1 cellular context compared by ENCODE assay signal in the genomic region with DNA sequence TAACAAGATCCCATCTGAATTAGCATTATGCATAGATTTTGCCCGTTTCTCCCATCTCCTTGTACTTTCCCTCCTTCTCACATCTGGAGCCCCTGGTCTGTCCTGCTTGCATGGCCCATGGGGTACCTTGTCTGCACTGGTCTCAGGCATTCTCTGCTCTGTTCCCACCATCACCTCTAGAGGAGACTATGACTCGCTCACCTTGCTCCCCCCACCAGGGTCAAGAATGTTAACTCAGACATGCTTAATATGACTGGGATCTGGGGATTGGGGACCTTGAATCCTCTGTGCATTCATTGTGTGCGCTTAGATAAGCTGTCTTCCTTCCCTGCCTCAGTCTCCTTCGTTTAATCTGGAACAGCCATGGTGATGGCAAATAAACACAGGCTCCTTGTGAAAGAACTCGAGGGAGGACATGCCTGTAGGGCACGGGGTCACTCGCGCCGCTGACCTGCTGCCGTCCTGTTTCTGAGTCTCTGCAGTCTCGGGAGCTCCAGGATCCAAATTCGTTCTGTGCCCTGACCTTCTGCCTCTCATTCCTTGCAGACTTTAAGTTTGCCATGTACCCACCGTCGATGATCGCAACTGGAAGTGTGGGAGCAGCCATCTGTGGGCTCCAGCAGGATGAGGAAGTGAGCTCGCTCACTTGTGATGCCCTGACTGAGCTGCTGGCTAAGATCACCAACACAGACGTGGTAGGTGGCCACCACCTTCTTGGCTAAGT.
TF ChIP-seq lines count a peak whose summit lies in the region.

No MANE protein-coding gene starts in this region.

TF ChIP-seq in HepG2, 621 proteins besides CTCF, POLR2A, EP300 and RAD21:
- TF ChIP-seq NR2F2 (IDR thresholded peaks at IDR 0.05; ENCODE audit: borderline replicate concordance, low read depth), result no peak
- TF ChIP-seq NFKB2 (CRISPR knock-in tag; IDR thresholded peaks at IDR 0.05; ENCODE audit: borderline replicate concordance), result no peak
- no peak for TF ChIP-seq SNAI1 (CRISPR knock-in tag; IDR thresholded peaks at IDR 0.05; ENCODE audit: borderline replicate concordance)
- TF ChIP-seq SKI (IDR thresholded peaks at IDR 0.05; ENCODE audit: partially characterized antibody), result no peak
- no peak for TF ChIP-seq SRSF1 (optimal IDR thresholded peaks at IDR 0.05; ENCODE audit: low read depth, low read length)
- no peak for TF ChIP-seq AHR (CRISPR knock-in tag; IDR thresholded peaks at IDR 0.05)
- TF ChIP-seq, protein P1, sequence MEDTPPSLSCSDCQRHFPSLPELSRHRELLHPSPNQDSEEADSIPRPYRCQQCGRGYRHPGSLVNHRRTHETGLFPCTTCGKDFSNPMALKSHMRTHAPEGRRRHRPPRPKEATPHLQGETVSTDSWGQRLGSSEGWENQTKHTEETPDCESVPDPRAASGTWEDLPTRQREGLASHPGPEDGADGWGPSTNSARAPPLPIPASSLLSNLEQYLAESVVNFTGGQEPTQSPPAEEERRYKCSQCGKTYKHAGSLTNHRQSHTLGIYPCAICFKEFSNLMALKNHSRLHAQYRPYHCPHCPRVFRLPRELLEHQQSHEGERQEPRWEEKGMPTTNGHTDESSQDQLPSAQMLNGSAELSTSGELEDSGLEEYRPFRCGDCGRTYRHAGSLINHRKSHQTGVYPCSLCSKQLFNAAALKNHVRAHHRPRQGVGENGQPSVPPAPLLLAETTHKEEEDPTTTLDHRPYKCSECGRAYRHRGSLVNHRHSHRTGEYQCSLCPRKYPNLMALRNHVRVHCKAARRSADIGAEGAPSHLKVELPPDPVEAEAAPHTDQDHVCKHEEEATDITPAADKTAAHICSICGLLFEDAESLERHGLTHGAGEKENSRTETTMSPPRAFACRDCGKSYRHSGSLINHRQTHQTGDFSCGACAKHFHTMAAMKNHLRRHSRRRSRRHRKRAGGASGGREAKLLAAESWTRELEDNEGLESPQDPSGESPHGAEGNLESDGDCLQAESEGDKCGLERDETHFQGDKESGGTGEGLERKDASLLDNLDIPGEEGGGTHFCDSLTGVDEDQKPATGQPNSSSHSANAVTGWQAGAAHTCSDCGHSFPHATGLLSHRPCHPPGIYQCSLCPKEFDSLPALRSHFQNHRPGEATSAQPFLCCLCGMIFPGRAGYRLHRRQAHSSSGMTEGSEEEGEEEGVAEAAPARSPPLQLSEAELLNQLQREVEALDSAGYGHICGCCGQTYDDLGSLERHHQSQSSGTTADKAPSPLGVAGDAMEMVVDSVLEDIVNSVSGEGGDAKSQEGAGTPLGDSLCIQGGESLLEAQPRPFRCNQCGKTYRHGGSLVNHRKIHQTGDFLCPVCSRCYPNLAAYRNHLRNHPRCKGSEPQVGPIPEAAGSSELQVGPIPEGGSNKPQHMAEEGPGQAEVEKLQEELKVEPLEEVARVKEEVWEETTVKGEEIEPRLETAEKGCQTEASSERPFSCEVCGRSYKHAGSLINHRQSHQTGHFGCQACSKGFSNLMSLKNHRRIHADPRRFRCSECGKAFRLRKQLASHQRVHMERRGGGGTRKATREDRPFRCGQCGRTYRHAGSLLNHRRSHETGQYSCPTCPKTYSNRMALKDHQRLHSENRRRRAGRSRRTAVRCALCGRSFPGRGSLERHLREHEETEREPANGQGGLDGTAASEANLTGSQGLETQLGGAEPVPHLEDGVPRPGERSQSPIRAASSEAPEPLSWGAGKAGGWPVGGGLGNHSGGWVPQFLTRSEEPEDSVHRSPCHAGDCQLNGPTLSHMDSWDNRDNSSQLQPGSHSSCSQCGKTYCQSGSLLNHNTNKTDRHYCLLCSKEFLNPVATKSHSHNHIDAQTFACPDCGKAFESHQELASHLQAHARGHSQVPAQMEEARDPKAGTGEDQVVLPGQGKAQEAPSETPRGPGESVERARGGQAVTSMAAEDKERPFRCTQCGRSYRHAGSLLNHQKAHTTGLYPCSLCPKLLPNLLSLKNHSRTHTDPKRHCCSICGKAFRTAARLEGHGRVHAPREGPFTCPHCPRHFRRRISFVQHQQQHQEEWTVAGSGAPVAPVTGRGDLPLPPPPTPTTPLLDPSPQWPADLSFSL (CRISPR knock-in tag; IDR thresholded peaks at IDR 0.05), result no peak
- TF ChIP-seq SALL2 (CRISPR knock-in tag; IDR thresholded peaks at IDR 0.05), result no peak
- no peak for TF ChIP-seq ZNF747 (CRISPR knock-in tag; IDR thresholded peaks at IDR 0.05; ENCODE audit: borderline replicate concordance)
- TF ChIP-seq ZNF296 (CRISPR knock-in tag; conservative IDR thresholded peaks at IDR 0.05), result no peak
- no peak for TF ChIP-seq NONO (IDR thresholded peaks at IDR 0.05)
- no peak for TF ChIP-seq NONO (CRISPR knock-in tag; conservative IDR thresholded peaks at IDR 0.05)
- TF ChIP-seq FOXM1 (CRISPR knock-in tag; IDR thresholded peaks at IDR 0.05), result no peak
- no peak for TF ChIP-seq ZNF543 (CRISPR knock-in tag; IDR thresholded peaks at IDR 0.05)
